ENCODE assay signal across 27 cellular contexts in genomic region chr22:21896951-21897513, GRCh38.
"Had no signal": no experiment of that assay in that cellular context is flagged by ENCODE, and none has a peak within 500 bp of the region (broad histone marks: within the 10 kb centered on the region; RNA-seq: fewer than 3 reads in every experiment).

No MANE protein-coding gene starts in this region.

- H3K9me3 Mint-ChIP-seq: natural killer cell; nephron; stimulated activated memory B cell treated with anti-CD40 and anti-IgM and Interleukin-4, amounts not matched to agents 10 μg/mL and 1 μg/mL and 100 μg/mL, for 72 hours; stimulated activated naive CD8-positive, alpha-beta T cell treated with anti-CD3 and anti-CD28 coated beads, Interleukin-15, amount 100 ng/mL, for 72 hours had no signal

- H3K9me3 ChIP-seq: ovary, psoas muscle, right lobe of liver, sigmoid colon, thoracic aorta, thyroid gland, upper lobe of left lung, uterus had no signal

- H3K27me3 ChIP-seq: neural progenitor cell, ovary, right lobe of liver, sigmoid colon, thyroid gland, tibial nerve, upper lobe of left lung, uterus had no signal

- H3K27me3 Mint-ChIP-seq: progenitor cell of endocrine pancreas; stimulated activated memory B cell treated with anti-CD40 and anti-IgM and Interleukin-4, amounts not matched to agents 10 μg/mL and 1 μg/mL and 100 μg/mL, for 72 hours had no signal

- DNase-seq: naive thymus-derived CD4-positive, alpha-beta T cell; natural killer cell; occipital lobe; ovary; right cardiac atrium; right lobe of liver; sigmoid colon; small intestine; stimulated activated CD4-positive, alpha-beta T cell treated with anti-CD3 and anti-CD28 coated beads, Interleukin-12 subunit alpha, Interleukin-12 subunit beta, amount 100 ng/mL, for 4 hours; stimulated activated CD4-positive, alpha-beta T cell treated with anti-CD3 and anti-CD28 coated beads, Interleukin-1b, Interleukin-23, amount 100 ng/mL, for 48 hours; stimulated activated CD4-positive, alpha-beta T cell treated with anti-CD3 and anti-CD28 coated beads, Interleukin-4, amount 100 ng/mL, for 1 hour; stimulated activated CD4-positive, alpha-beta T cell treated with anti-CD3 and anti-CD28 coated beads, Interleukin-4, amount 100 ng/mL, for 4 hours; stimulated activated CD8-positive, alpha-beta memory T cell treated with anti-CD3 and anti-CD28 coated beads, Interleukin-4, amount 100 ng/mL, for 48 hours; stimulated activated naive CD4-positive, alpha-beta T cell; stimulated activated naive CD8-positive, alpha-beta T cell treated with anti-CD3 and anti-CD28 coated beads, Interleukin-15, amount 100 ng/mL, for 72 hours; stimulated activated naive CD8-positive, alpha-beta T cell treated with anti-CD3 and anti-CD28 coated beads, Interleukin-15, Interleukin-2, amounts not matched to agents 100 U/mL and 50 U/mL, for 24 hours; thyroid gland; upper lobe of left lung; uterus had no signal

- H3K27ac ChIP-seq: neural progenitor cell, ovary, parathyroid adenoma, psoas muscle, right lobe of liver, sigmoid colon, thoracic aorta, thyroid gland, tibial nerve, upper lobe of left lung, uterus had no signal

- ATAC-seq: naive thymus-derived CD4-positive, alpha-beta T cell; natural killer cell; psoas muscle; right cardiac atrium; right lobe of liver; stimulated activated memory B cell treated with anti-CD40 and anti-IgM and Interleukin-4, amounts not matched to agents 10 μg/mL and 1 μg/mL and 100 μg/mL, for 72 hours; stimulated activated naive CD8-positive, alpha-beta T cell treated with anti-CD3 and anti-CD28 coated beads, Interleukin-15, amount 100 ng/mL, for 72 hours; stimulated activated naive CD8-positive, alpha-beta T cell treated with anti-CD3 and anti-CD28 coated beads, Interleukin-15, Interleukin-2, amounts not matched to agents 100 U/mL and 50 U/mL, for 24 hours had no signal

- H3K27ac Mint-ChIP-seq: naive thymus-derived CD4-positive, alpha-beta T cell; natural killer cell; nephron; neural progenitor cell; progenitor cell of endocrine pancreas; stimulated activated memory B cell treated with anti-CD40 and anti-IgM and Interleukin-4, amounts not matched to agents 10 μg/mL and 1 μg/mL and 100 μg/mL, for 72 hours; stimulated activated naive CD8-positive, alpha-beta T cell treated with anti-CD3 and anti-CD28 coated beads, Interleukin-15, amount 100 ng/mL, for 72 hours had no signal

- H3K79me2 ChIP-seq: parathyroid adenoma had no signal

- H3K9ac ChIP-seq: neural progenitor cell, parathyroid adenoma had no signal

- H3K4me1 ChIP-seq: neural progenitor cell, parathyroid adenoma, psoas muscle, right lobe of liver, sigmoid colon, thyroid gland, tibial nerve, upper lobe of left lung, uterus had no signal

- H3K4me1 Mint-ChIP-seq: naive thymus-derived CD4-positive, alpha-beta T cell; natural killer cell; nephron; stimulated activated memory B cell treated with anti-CD40 and anti-IgM and Interleukin-4, amounts not matched to agents 10 μg/mL and 1 μg/mL and 100 μg/mL, for 72 hours had no signal

- H3K4me3 ChIP-seq: neural progenitor cell, ovary, psoas muscle, right lobe of liver, sigmoid colon, thoracic aorta, thyroid gland, tibial nerve, upper lobe of left lung, uterus had no signal

- H2AFZ ChIP-seq: neural progenitor cell, parathyroid adenoma had no signal

- H3K36me3 Mint-ChIP-seq: naive thymus-derived CD4-positive, alpha-beta T cell; natural killer cell; neural progenitor cell; stimulated activated memory B cell treated with anti-CD40 and anti-IgM and Interleukin-4, amounts not matched to agents 10 μg/mL and 1 μg/mL and 100 μg/mL, for 72 hours had no signal

- H3K36me3 ChIP-seq: neural progenitor cell, ovary, right lobe of liver, sigmoid colon, thoracic aorta, thyroid gland, tibial nerve, upper lobe of left lung, uterus had no signal

- H3K4me2 ChIP-seq: neural progenitor cell had no signal

- H3K4me3 Mint-ChIP-seq: naive thymus-derived CD4-positive, alpha-beta T cell; natural killer cell; nephron; neural progenitor cell; stimulated activated memory B cell treated with anti-CD40 and anti-IgM and Interleukin-4, amounts not matched to agents 10 μg/mL and 1 μg/mL and 100 μg/mL, for 72 hours; stimulated activated naive CD8-positive, alpha-beta T cell treated with anti-CD3 and anti-CD28 coated beads, Interleukin-15, amount 100 ng/mL, for 72 hours had no signal
